In genomic region chr12:107320929-107321618, GRCh38 we compare ENCODE assay signal across 8 cellular contexts.
DNase-seq lines count a peak whose midpoint lies in the region; ATAC-seq and TF ChIP-seq lines count a peak whose summit lies in the region.

No MANE protein-coding gene starts in this region.

- TF ChIP-seq CTCF in DND-41 (IDR thresholded peaks at IDR 0.05; ENCODE audit: borderline replicate concordance, extremely low read depth, low read length, poor library complexity, severe bottlenecking) (no peak), PC-9 (conservative IDR thresholded peaks at IDR 0.05) (no peak), hepatocyte (IDR thresholded peaks at IDR 0.05; ENCODE audit: poor library complexity) (no peak)

- peaks cover 25% of the 10 kb centered on the region for H3K4me1 ChIP-seq in DND-41 (ENCODE audit: insufficient read depth, low read length)
- H3K4me1 ChIP-seq in PC-9 (replicated peaks; ENCODE audit: insufficient read depth): peaks cover 9% of the 10 kb centered on the region
- peaks cover 5% of the 10 kb centered on the region for H3K4me1 ChIP-seq in hepatocyte (ENCODE audit: insufficient read depth)

- H3K9ac ChIP-seq in DND-41 (ENCODE audit: low read depth, low read length): peak overlapping the region; percentile 40; the same call in 1 of the 2 replicates

- peak overlapping the region; percentile 23 for H2AFZ ChIP-seq in DND-41 (ENCODE audit: low read depth, low read length)
- H2AFZ ChIP-seq in PC-9: peak overlapping the region; percentile 83
- peak overlapping the region; percentile 36 for H2AFZ ChIP-seq in hepatocyte

- no peaks in the 10 kb centered on the region for H4K20me1 ChIP-seq in DND-41 (ENCODE audit: insufficient read depth, low read length)
- no peaks in the 10 kb centered on the region for H4K20me1 ChIP-seq in PC-9 (ENCODE audit: insufficient read depth)
- H4K20me1 ChIP-seq in hepatocyte (ENCODE audit: insufficient read depth, poor library complexity, severe bottlenecking): no peaks in the 10 kb centered on the region

- H3K36me3 ChIP-seq in DND-41 (ENCODE audit: insufficient read depth, low read length) (no peaks in the 10 kb centered on the region), PC-9 (ENCODE audit: low read depth) (no peaks in the 10 kb centered on the region), hepatocyte (replicated peaks; ENCODE audit: insufficient read depth, low read depth) (no peaks in the 10 kb centered on the region)

- H3K4me2 ChIP-seq in DND-41 (ENCODE audit: insufficient read depth, low read length) (peak overlapping the region; percentile 61), PC-9 (peak overlapping the region; percentile 88), hepatocyte (peak overlapping the region; percentile 99)

- H3K4me3 ChIP-seq in DND-41 (ENCODE audit: low read depth in 1 of 2, low read length in 2 of 2): peak overlapping the region in 1 of 2 experiments; percentile 49; a peak in 3 of 4 replicates
- peak overlapping the region; percentile 65 for H3K4me3 ChIP-seq in PC-9
- peak overlapping the region; percentile 4 for H3K4me3 ChIP-seq in hepatocyte

- CTCF ChIA-PET in PC-9 (lab: Charles Lee): interaction anchor here (0.5 to 0.9 kb wide), 4 partner anchors 159 to 300 kb away, joined by 3 to 4 read pairs (median 4); no protein-coding TSS in a partner anchor

- H3K27ac ChIP-seq in DND-41 (ENCODE audit: low read length): peak overlapping the region; percentile 49; the same call in 1 of the 2 replicates
- peak overlapping the region; percentile 41; the same call in 1 of the 2 replicates for H3K27ac ChIP-seq in PC-9
- H3K27ac ChIP-seq in hepatocyte: no peak overlapping the region

- DNase-seq in DND-41 (peak; percentile 68), PC-9 (peak; percentile 39 to 49), hepatocyte (ENCODE audit: low spot score) (peak; percentile 53), NCI-H1048 (lab: John Stamatoyannopoulos, UW) (no peak), SIG-M5 (lab: John Stamatoyannopoulos, UW) (no peak)
- DNase-seq in activated naive CD4-positive, alpha-beta T cell treated with anti-CD3 and anti-CD28 coated beads, Interleukin-2, amount 50 U/mL, for 16 hours: peak; percentile 78
- peak; percentile 42 to 54 for DNase-seq in stimulated activated CD4-positive, alpha-beta T cell treated with anti-CD3 and anti-CD28 coated beads, Interleukin-15, amount 100 ng/mL, for 1 hour (ENCODE audit: low read depth in 1 of 2, low spot score in 1 of 2)

- no peaks in the 10 kb centered on the region for H3K9me3 ChIP-seq in DND-41 (ENCODE audit: insufficient read depth, low read length, severe bottlenecking)
- H3K9me3 ChIP-seq in PC-9 (ENCODE audit: insufficient read depth, low read depth): no peaks in the 10 kb centered on the region
- H3K9me3 ChIP-seq in hepatocyte (ENCODE audit: low read depth): no peaks in the 10 kb centered on the region

- H3F3A ChIP-seq in PC-9 (ENCODE audit: insufficient read depth, low read depth): peaks cover 19% of the 10 kb centered on the region

- no peaks in the 10 kb centered on the region for H3K9me2 ChIP-seq in PC-9 (ENCODE audit: insufficient read depth)
- H3K9me2 ChIP-seq in hepatocyte (replicated peaks; ENCODE audit: insufficient read depth): no peaks in the 10 kb centered on the region

- POLR2A ChIA-PET in PC-9 (lab: Charles Lee; ENCODE audit: unreplicated experiment): interaction anchor here (0.6 to 0.8 kb wide), 3 partner anchors 76 to 1017 kb away, joined by 3 to 5 read pairs (median 3); no protein-coding TSS in a partner anchor

- WGBS in hepatocyte (ENCODE audit: low lambda C conversion rate, missing lambda C conversion rate): 3% methylated on average over 42 of the region's 42 CpGs

- intact Hi-C loops in PC-9 (cut with micrococcal nuclease; ENCODE audit: unreplicated experiment): loop anchor here (2.0 kb wide), 1 partner anchor 28 kb away; no protein-coding TSS in a partner anchor

- H3K79me2 ChIP-seq in DND-41 (ENCODE audit: insufficient read depth, low read length) (no peaks in the 10 kb centered on the region), PC-9 (ENCODE audit: low read depth) (peaks cover 74% of the 10 kb centered on the region), hepatocyte (no peaks in the 10 kb centered on the region)

- H3K27me3 ChIP-seq in DND-41 (ENCODE audit: insufficient read depth, low read length, poor library complexity): peaks cover 48% of the 10 kb centered on the region
- H3K27me3 ChIP-seq in PC-9 (ENCODE audit: insufficient read depth, low read depth): no peaks in the 10 kb centered on the region
- H3K27me3 ChIP-seq in hepatocyte: peaks cover 61% of the 10 kb centered on the region

- ATAC-seq in DND-41 (ENCODE audit: insufficient read depth, low read depth): peak; percentile 75
- ATAC-seq in HG03108 (IDR thresholded peaks at IDR 0.05; ENCODE audit: unreplicated experiment): no peak

- no TSS peak for BruUV-seq in PC-9 (replicated peaks; lab: Mats Ljungman, UMichigan)

Comparison
In these comparisons a context has a peak if more than half of its experiments do, and no peak if none do; other contexts are left out.
1. DNase-seq: peak in DND-41 (single experiment), PC-9 (2 of 2), activated naive CD4-positive, alpha-beta T cell treated with anti-CD3 and anti-CD28 coated beads, Interleukin-2, amount 50 U/mL, for 16 hours (single experiment), hepatocyte (single experiment) and stimulated activated CD4-positive, alpha-beta T cell treated with anti-CD3 and anti-CD28 coated beads, Interleukin-15, amount 100 ng/mL, for 1 hour (2 of 2); none in NCI-H1048 (single experiment) and SIG-M5 (single experiment).
2. H2AFZ ChIP-seq: peak in every context shown above with its lines; median percentile 83 in PC-9; 36 in hepatocyte; 23 in DND-41.
3. Peak in every context shown above with its lines, with median percentiles within 50 percentile points of each other: H3K4me2 ChIP-seq.